In the genomic region with DNA sequence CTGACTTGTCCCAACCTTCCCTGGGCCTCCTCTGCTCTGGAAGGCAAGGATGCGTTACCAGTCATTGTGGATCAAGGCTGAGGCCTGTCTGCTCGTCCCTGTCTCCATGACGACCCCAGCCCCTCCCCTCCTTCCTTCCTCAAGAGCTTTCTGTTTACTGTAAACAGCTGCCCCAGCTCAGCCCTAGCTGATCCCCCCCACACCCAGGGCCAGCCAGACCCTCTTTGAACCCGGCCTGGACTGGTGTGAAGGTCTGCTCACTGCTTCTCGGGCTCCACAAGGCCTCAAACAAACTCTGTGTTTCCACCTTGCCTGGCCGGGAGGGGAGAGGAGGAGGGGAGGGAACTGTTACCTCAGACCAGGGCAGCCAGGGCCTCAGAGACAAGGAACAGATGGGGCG, we compare ENCODE assay signal across 1 cellular context.
A peak's percentile ranks its signal among the peaks of the same experiment; 100 is the strongest.
TF ChIP-seq lines count a peak whose summit lies in the region.

No MANE protein-coding gene starts in this region.

TF ChIP-seq in HepG2, 621 proteins besides CTCF, POLR2A, EP300 and RAD21:
- TF ChIP-seq RFX1 (IDR thresholded peaks at IDR 0.05) (0 out of 2 replicates have a peak, but pooled peaks have one; percentile 8), ZFY (CRISPR knock-in tag; IDR thresholded peaks at IDR 0.05) (0 out of 2 replicates have a peak, but pooled peaks have one; percentile 15), SP140L (CRISPR knock-in tag; IDR thresholded peaks at IDR 0.05; ENCODE audit: borderline replicate concordance) (no peak)
- TF ChIP-seq, protein P1, sequence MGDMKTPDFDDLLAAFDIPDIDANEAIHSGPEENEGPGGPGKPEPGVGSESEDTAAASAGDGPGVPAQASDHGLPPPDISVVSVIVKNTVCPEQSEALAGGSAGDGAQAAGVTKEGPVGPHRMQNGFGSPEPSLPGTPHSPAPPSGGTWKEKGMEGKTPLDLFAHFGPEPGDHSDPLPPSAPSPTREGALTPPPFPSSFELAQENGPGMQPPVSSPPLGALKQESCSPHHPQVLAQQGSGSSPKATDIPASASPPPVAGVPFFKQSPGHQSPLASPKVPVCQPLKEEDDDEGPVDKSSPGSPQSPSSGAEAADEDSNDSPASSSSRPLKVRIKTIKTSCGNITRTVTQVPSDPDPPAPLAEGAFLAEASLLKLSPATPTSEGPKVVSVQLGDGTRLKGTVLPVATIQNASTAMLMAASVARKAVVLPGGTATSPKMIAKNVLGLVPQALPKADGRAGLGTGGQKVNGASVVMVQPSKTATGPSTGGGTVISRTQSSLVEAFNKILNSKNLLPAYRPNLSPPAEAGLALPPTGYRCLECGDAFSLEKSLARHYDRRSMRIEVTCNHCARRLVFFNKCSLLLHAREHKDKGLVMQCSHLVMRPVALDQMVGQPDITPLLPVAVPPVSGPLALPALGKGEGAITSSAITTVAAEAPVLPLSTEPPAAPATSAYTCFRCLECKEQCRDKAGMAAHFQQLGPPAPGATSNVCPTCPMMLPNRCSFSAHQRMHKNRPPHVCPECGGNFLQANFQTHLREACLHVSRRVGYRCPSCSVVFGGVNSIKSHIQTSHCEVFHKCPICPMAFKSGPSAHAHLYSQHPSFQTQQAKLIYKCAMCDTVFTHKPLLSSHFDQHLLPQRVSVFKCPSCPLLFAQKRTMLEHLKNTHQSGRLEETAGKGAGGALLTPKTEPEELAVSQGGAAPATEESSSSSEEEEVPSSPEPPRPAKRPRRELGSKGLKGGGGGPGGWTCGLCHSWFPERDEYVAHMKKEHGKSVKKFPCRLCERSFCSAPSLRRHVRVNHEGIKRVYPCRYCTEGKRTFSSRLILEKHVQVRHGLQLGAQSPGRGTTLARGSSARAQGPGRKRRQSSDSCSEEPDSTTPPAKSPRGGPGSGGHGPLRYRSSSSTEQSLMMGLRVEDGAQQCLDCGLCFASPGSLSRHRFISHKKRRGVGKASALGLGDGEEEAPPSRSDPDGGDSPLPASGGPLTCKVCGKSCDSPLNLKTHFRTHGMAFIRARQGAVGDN (CRISPR knock-in tag; IDR thresholded peaks at IDR 0.05) = 0 out of 2 replicates have a peak, but pooled peaks have one; percentile 27
TF ChIP-seq in HepG2: peak in this region for 3.
